In the genomic region with DNA sequence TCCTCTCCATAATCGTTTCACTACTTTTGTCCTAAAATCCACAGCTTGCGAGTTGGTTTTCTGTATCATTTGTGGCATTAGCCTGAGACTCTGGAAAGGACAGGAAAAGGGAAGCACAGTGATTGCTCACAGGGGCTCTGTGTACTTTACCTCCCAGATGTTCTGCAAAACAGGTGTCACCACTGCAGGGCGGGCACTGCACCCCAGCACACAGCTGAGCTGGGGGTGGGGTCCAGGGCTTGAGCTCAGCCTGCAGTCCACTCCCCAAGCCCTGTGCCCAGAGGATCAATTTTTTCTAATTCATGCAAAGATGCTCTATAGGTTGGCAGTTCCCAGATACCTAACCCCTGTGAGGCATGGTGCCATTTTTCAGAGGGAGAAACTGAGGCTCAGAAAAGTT, we compare ENCODE assay signal across 35 cellular contexts.
"Had no signal": no experiment of that assay in that cellular context is flagged by ENCODE, and none has a peak within 500 bp of the region (broad histone marks: within the 10 kb centered on the region; RNA-seq: fewer than 3 reads in every experiment).

No MANE protein-coding gene starts in this region.

- H3K27ac Mint-ChIP-seq: activated B cell treated with CpG ODN at 0.5 μM for 24 hours; activated CD8-positive, alpha-beta T cell treated with anti-CD3 and anti-CD28 coated beads for 36 hours; activated naive CD8-positive, alpha-beta T cell treated with anti-CD3 and anti-CD28 coated beads for 36 hours; activated naive CD8-positive, alpha-beta T cell treated with anti-CD3 and anti-CD28 coated beads, Interleukin-2, amount 50 U/mL, for 24 hours; activated T-helper 17 cell treated with anti-CD3 and anti-CD28 coated beads, Interleukin-2, amount 50 U/mL, for 72 hours; dendritic cell treated with granulocyte-macrophage colony-stimulating factor and Interleukin-4, amounts not matched to agents 40 ng/mL and 50 ng/mL, for 4 days; endodermal cell; T-cell; T-helper 1 cell treated with Interleukin-12 subunit alpha and Interleukin-12 subunit beta and Interleukin-4 antibody, amounts not matched to agents 30 μg/mL and 1 μg/mL, for 36 hours; T-helper 2 cell treated with Interferon-gamma antibody and Interleukin-4, amounts not matched to agents 5 μg/mL and 100 μg/mL, for 36 hours had no signal

- H3K27me3 ChIP-seq: adrenal gland, body of pancreas, gastrocnemius medialis had no signal

- DNase-seq: activated B cell treated with CpG ODN at 0.5 μM for 24 hours; activated CD4-positive, alpha-beta T cell treated with anti-CD3 and anti-CD28 coated beads for 48 hours; activated CD4-positive, alpha-beta T cell treated with anti-CD3 and anti-CD28 coated beads, Interleukin-2, amount 50 U/mL, for 1 hour; activated CD4-positive, alpha-beta T cell treated with anti-CD3 and anti-CD28 coated beads, Interleukin-2, amount 50 U/mL, for 48 hours; activated CD8-positive, alpha-beta memory T cell treated with anti-CD3 and anti-CD28 coated beads for 24 hours; activated CD8-positive, alpha-beta T cell treated with anti-CD3 and anti-CD28 coated beads for 36 hours; activated effector memory CD4-positive, alpha-beta T cell treated with Interleukin-2 at 50 U/mL for 16 hours; activated gamma-delta T cell treated with Interleukin-2 at 50 U/mL for 16 hours; activated naive CD4-positive, alpha-beta T cell treated with anti-CD3 and anti-CD28 coated beads, Interleukin-2, amount 50 U/mL, for 16 hours; activated naive CD4-positive, alpha-beta T cell treated with Interleukin-2 at 50 U/mL for 16 hours; activated naive CD8-positive, alpha-beta T cell treated with anti-CD3 and anti-CD28 coated beads for 36 hours; activated naive CD8-positive, alpha-beta T cell treated with anti-CD3 and anti-CD28 coated beads, Interleukin-2, amount 50 U/mL, for 24 hours; activated T-cell treated with anti-CD3 and anti-CD28 coated beads, Interleukin-2, amount 50 U/mL, for 4 hours; adrenal gland; amygdala; body of pancreas; central memory CD4-positive, alpha-beta T cell; cerebellar nuclear complex; effector memory CD4-positive, alpha-beta T cell; endodermal cell; foreskin keratinocyte; T-cell; T1000; WERI-Rb-1 had no signal

- H3K4me1 ChIP-seq: adrenal gland, body of pancreas, heart left ventricle had no signal

- ATAC-seq: activated CD4-positive, CD25-positive, alpha-beta regulatory T cell treated with anti-CD3 and anti-CD28 coated beads, Interleukin-2, amount 50 U/mL, for 24 hours; activated CD8-positive, alpha-beta T cell treated with anti-CD3 and anti-CD28 coated beads for 36 hours; activated naive CD8-positive, alpha-beta T cell treated with anti-CD3 and anti-CD28 coated beads, Interleukin-2, amount 50 U/mL, for 24 hours; activated T-cell treated with anti-CD3 and anti-CD28 coated beads, Interleukin-2, amount 50 U/mL, for 4 hours; activated T-helper 17 cell treated with anti-CD3 and anti-CD28 coated beads, Interleukin-2, amount 50 U/mL, for 72 hours; body of pancreas; esophagus mucosa; foreskin keratinocyte; heart left ventricle had no signal

- H3K27ac ChIP-seq: adrenal gland, body of pancreas, cardiac muscle cell, coronary artery, dorsolateral prefrontal cortex, foreskin keratinocyte, gastrocnemius medialis, heart left ventricle, WERI-Rb-1 had no signal

- H3K4me3 Mint-ChIP-seq: activated B cell treated with CpG ODN at 0.5 μM for 24 hours; activated CD8-positive, alpha-beta T cell treated with anti-CD3 and anti-CD28 coated beads for 36 hours; activated naive CD8-positive, alpha-beta T cell treated with anti-CD3 and anti-CD28 coated beads for 36 hours; activated naive CD8-positive, alpha-beta T cell treated with anti-CD3 and anti-CD28 coated beads, Interleukin-2, amount 50 U/mL, for 24 hours; activated T-cell treated with anti-CD3 and anti-CD28 coated beads, Interleukin-2, amount 50 U/mL, for 4 hours; activated T-helper 17 cell treated with anti-CD3 and anti-CD28 coated beads, Interleukin-2, amount 50 U/mL, for 72 hours; dendritic cell treated with granulocyte-macrophage colony-stimulating factor and Interleukin-4, amounts not matched to agents 40 ng/mL and 50 ng/mL, for 4 days; endodermal cell; T-cell; T-helper 1 cell treated with Interleukin-12 subunit alpha and Interleukin-12 subunit beta and Interleukin-4 antibody, amounts not matched to agents 30 μg/mL and 1 μg/mL, for 36 hours; T-helper 2 cell treated with Interferon-gamma antibody and Interleukin-4, amounts not matched to agents 5 μg/mL and 100 μg/mL, for 36 hours had no signal

- H3K36me3 ChIP-seq: adrenal gland, cardiac muscle cell, gastrocnemius medialis, heart left ventricle, WERI-Rb-1 had no signal

- H3K4me3 ChIP-seq: adrenal gland, body of pancreas, cardiac muscle cell, coronary artery, dorsolateral prefrontal cortex, gastrocnemius medialis, heart left ventricle had no signal

- H3K9me3 ChIP-seq: adrenal gland, body of pancreas, gastrocnemius medialis, heart left ventricle had no signal

- H3K4me1 Mint-ChIP-seq: activated B cell treated with CpG ODN at 0.5 μM for 24 hours; activated naive CD8-positive, alpha-beta T cell treated with anti-CD3 and anti-CD28 coated beads for 36 hours; activated naive CD8-positive, alpha-beta T cell treated with anti-CD3 and anti-CD28 coated beads, Interleukin-2, amount 50 U/mL, for 24 hours; activated T-helper 17 cell treated with anti-CD3 and anti-CD28 coated beads, Interleukin-2, amount 50 U/mL, for 72 hours; T-cell had no signal

- H3K9me3 Mint-ChIP-seq: activated B cell treated with CpG ODN at 0.5 μM for 24 hours; activated CD8-positive, alpha-beta T cell treated with anti-CD3 and anti-CD28 coated beads for 36 hours; activated naive CD8-positive, alpha-beta T cell treated with anti-CD3 and anti-CD28 coated beads for 36 hours; activated naive CD8-positive, alpha-beta T cell treated with anti-CD3 and anti-CD28 coated beads, Interleukin-2, amount 50 U/mL, for 24 hours; activated T-cell treated with anti-CD3 and anti-CD28 coated beads, Interleukin-2, amount 50 U/mL, for 4 hours; activated T-helper 17 cell treated with anti-CD3 and anti-CD28 coated beads, Interleukin-2, amount 50 U/mL, for 72 hours; dendritic cell treated with granulocyte-macrophage colony-stimulating factor and Interleukin-4, amounts not matched to agents 40 ng/mL and 50 ng/mL, for 4 days; endodermal cell; T-cell; T-helper 1 cell treated with Interleukin-12 subunit alpha and Interleukin-12 subunit beta and Interleukin-4 antibody, amounts not matched to agents 30 μg/mL and 1 μg/mL, for 36 hours; T-helper 2 cell treated with Interferon-gamma antibody and Interleukin-4, amounts not matched to agents 5 μg/mL and 100 μg/mL, for 36 hours had no signal

- H3K36me3 Mint-ChIP-seq: activated naive CD8-positive, alpha-beta T cell treated with anti-CD3 and anti-CD28 coated beads for 36 hours; T-cell had no signal

- H3K27me3 Mint-ChIP-seq: activated CD8-positive, alpha-beta T cell treated with anti-CD3 and anti-CD28 coated beads for 36 hours; activated naive CD8-positive, alpha-beta T cell treated with anti-CD3 and anti-CD28 coated beads for 36 hours; dendritic cell treated with granulocyte-macrophage colony-stimulating factor and Interleukin-4, amounts not matched to agents 40 ng/mL and 50 ng/mL, for 4 days had no signal
